Comparison of ENCODE assay signal across 2 cellular contexts in genomic region chr4:73780834-73781233, GRCh38.
TF ChIP-seq lines count a peak whose summit lies in the region.

No MANE protein-coding gene starts in this region.

TF ChIP-seq in GM23338, 12 proteins besides CTCF, POLR2A, EP300 and RAD21 (continued from another document):
- TF ChIP-seq STAT1 (IDR thresholded peaks at IDR 0.05; ENCODE audit: unreplicated experiment) (no peak), ZNF114 (CRISPR knock-in tag; IDR thresholded peaks at IDR 0.05) (no peak), NANOG (IDR thresholded peaks at IDR 0.05; ENCODE audit: borderline replicate concordance) (no peak), POLR2AphosphoS5 (IDR thresholded peaks at IDR 0.05; ENCODE audit: low read depth) (no peak), EZH2 (IDR thresholded peaks at IDR 0.05; ENCODE audit: low read depth, unreplicated experiment) (no peak), ZNF331 (CRISPR knock-in tag; IDR thresholded peaks at IDR 0.05; ENCODE audit: low read depth) (no peak), JUNB (IDR thresholded peaks at IDR 0.05; ENCODE audit: unreplicated experiment) (no peak), CREB1 (CRISPR knock-in tag; IDR thresholded peaks at IDR 0.05; ENCODE audit: low read depth) (no peak), ZNF462 (CRISPR knock-in tag; IDR thresholded peaks at IDR 0.05) (no peak), ETS1 (IDR thresholded peaks at IDR 0.05) (no peak)
- TF ChIP-seq, protein P1, sequence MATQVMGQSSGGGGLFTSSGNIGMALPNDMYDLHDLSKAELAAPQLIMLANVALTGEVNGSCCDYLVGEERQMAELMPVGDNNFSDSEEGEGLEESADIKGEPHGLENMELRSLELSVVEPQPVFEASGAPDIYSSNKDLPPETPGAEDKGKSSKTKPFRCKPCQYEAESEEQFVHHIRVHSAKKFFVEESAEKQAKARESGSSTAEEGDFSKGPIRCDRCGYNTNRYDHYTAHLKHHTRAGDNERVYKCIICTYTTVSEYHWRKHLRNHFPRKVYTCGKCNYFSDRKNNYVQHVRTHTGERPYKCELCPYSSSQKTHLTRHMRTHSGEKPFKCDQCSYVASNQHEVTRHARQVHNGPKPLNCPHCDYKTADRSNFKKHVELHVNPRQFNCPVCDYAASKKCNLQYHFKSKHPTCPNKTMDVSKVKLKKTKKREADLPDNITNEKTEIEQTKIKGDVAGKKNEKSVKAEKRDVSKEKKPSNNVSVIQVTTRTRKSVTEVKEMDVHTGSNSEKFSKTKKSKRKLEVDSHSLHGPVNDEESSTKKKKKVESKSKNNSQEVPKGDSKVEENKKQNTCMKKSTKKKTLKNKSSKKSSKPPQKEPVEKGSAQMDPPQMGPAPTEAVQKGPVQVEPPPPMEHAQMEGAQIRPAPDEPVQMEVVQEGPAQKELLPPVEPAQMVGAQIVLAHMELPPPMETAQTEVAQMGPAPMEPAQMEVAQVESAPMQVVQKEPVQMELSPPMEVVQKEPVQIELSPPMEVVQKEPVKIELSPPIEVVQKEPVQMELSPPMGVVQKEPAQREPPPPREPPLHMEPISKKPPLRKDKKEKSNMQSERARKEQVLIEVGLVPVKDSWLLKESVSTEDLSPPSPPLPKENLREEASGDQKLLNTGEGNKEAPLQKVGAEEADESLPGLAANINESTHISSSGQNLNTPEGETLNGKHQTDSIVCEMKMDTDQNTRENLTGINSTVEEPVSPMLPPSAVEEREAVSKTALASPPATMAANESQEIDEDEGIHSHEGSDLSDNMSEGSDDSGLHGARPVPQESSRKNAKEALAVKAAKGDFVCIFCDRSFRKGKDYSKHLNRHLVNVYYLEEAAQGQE (IDR thresholded peaks at IDR 0.05; ENCODE audit: unreplicated experiment): no peak
TF ChIP-seq in GM23338: peak in this region for 0.

TF ChIP-seq in WTC11, 78 proteins besides CTCF, POLR2A, EP300 and RAD21:
- TF ChIP-seq, protein P2, sequence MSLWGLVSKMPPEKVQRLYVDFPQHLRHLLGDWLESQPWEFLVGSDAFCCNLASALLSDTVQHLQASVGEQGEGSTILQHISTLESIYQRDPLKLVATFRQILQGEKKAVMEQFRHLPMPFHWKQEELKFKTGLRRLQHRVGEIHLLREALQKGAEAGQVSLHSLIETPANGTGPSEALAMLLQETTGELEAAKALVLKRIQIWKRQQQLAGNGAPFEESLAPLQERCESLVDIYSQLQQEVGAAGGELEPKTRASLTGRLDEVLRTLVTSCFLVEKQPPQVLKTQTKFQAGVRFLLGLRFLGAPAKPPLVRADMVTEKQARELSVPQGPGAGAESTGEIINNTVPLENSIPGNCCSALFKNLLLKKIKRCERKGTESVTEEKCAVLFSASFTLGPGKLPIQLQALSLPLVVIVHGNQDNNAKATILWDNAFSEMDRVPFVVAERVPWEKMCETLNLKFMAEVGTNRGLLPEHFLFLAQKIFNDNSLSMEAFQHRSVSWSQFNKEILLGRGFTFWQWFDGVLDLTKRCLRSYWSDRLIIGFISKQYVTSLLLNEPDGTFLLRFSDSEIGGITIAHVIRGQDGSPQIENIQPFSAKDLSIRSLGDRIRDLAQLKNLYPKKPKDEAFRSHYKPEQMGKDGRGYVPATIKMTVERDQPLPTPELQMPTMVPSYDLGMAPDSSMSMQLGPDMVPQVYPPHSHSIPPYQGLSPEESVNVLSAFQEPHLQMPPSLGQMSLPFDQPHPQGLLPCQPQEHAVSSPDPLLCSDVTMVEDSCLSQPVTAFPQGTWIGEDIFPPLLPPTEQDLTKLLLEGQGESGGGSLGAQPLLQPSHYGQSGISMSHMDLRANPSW (CRISPR knock-in tag; conservative IDR thresholded peaks at IDR 0.05; ENCODE audit: low read depth): no peak
- TF ChIP-seq EMX1 (CRISPR knock-in tag; IDR thresholded peaks at IDR 0.05) (no peak), FOXK1 (CRISPR knock-in tag; IDR thresholded peaks at IDR 0.05) (no peak), CBFB (CRISPR knock-in tag; IDR thresholded peaks at IDR 0.05; ENCODE audit: low read depth) (no peak), SOX15 (CRISPR knock-in tag; IDR thresholded peaks at IDR 0.05) (no peak), ZNF121 (CRISPR knock-in tag; IDR thresholded peaks at IDR 0.05) (no peak), TEAD1 (CRISPR knock-in tag; IDR thresholded peaks at IDR 0.05) (no peak), GRHL2 (CRISPR knock-in tag; IDR thresholded peaks at IDR 0.05; ENCODE audit: insufficient replicate concordance, severe bottlenecking) (no peak), HMGXB4 (CRISPR knock-in tag; IDR thresholded peaks at IDR 0.05) (no peak), TP53 (CRISPR knock-in tag; IDR thresholded peaks at IDR 0.05) (no peak), FOXJ3 (CRISPR knock-in tag; IDR thresholded peaks at IDR 0.05; ENCODE audit: borderline replicate concordance) (no peak), ZNF416 (CRISPR knock-in tag; IDR thresholded peaks at IDR 0.05) (no peak), E2F1 (CRISPR knock-in tag; IDR thresholded peaks at IDR 0.05) (no peak), JUN (CRISPR knock-in tag; IDR thresholded peaks at IDR 0.05) (no peak)
- TF ChIP-seq, protein P3, sequence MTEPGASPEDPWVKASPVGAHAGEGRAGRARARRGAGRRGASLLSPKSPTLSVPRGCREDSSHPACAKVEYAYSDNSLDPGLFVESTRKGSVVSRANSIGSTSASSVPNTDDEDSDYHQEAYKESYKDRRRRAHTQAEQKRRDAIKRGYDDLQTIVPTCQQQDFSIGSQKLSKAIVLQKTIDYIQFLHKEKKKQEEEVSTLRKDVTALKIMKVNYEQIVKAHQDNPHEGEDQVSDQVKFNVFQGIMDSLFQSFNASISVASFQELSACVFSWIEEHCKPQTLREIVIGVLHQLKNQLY (CRISPR knock-in tag; IDR thresholded peaks at IDR 0.05): no peak
- TF ChIP-seq, protein P4, sequence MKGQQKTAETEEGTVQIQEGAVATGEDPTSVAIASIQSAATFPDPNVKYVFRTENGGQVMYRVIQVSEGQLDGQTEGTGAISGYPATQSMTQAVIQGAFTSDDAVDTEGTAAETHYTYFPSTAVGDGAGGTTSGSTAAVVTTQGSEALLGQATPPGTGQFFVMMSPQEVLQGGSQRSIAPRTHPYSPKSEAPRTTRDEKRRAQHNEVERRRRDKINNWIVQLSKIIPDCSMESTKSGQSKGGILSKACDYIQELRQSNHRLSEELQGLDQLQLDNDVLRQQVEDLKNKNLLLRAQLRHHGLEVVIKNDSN (CRISPR knock-in tag; IDR thresholded peaks at IDR 0.05): no peak
